ENCODE assay signal across 9 cellular contexts in genomic region chr20:37357481-37358365, GRCh38. TPM values are rescaled to one million over a fixed set of nuclear protein-coding genes. Genes with fewer than 3 reads are reported as not detected.
A peak's percentile ranks its signal among the peaks of the same experiment; 100 is the strongest.
DNase-seq lines count a peak whose midpoint lies in the region; TF ChIP-seq lines count a peak whose summit lies in the region.
"Had no signal": no experiment of that assay in that cellular context is flagged by ENCODE, and none has a peak within 500 bp of the region (broad histone marks: within the 10 kb centered on the region; RNA-seq: fewer than 3 reads in every experiment).

No MANE protein-coding gene starts in this region.

- no peak overlapping the region for H3K4me2 ChIP-seq in MM.1S (ENCODE audit: low read depth, low read length)

- H3K27ac ChIP-seq in Peyer's patch (no peak overlapping the region), esophagus muscularis mucosa (replicated peaks in 1 of 4) (peak overlapping the region in 3 of 4 donors; percentile 42 to 65 (median 44)), MM.1S (ENCODE audit: low read length) (no peak overlapping the region)

- H3K9me2 ChIP-seq in MM.1S (replicated peaks; ENCODE audit: insufficient read depth, low read length) = no peaks in the 10 kb centered on the region

- 82% methylated on average over 14 of the region's 15 CpGs for WGBS in esophagus muscularis mucosa

- peaks cover 0 to 54% (median 0%) of the 10 kb centered on the region in 4 donors for H3K4me1 ChIP-seq in Peyer's patch
- H3K4me1 ChIP-seq in esophagus muscularis mucosa = peaks cover 11 to 81% (median 64%) of the 10 kb centered on the region in 4 donors
- H3K4me1 ChIP-seq in MM.1S (ENCODE audit: low read length) = no peaks in the 10 kb centered on the region

- H3K36me3 ChIP-seq in Peyer's patch (peaks cover 0 to 10% (median 0%) of the 10 kb centered on the region in 3 donors), esophagus muscularis mucosa (peaks cover 0 to 15% (median 6%) of the 10 kb centered on the region in 4 donors), MM.1S (replicated peaks; ENCODE audit: insufficient read depth, low read length) (no peaks in the 10 kb centered on the region)

- TF ChIP-seq EP300 in esophagus muscularis mucosa (IDR thresholded peaks at IDR 0.05) = no peak

- TF ChIP-seq CTCF in Peyer's patch (IDR thresholded peaks at IDR 0.05) (no peak), esophagus muscularis mucosa (IDR thresholded peaks at IDR 0.05) (no peak), MM.1S (IDR thresholded peaks at IDR 0.05; ENCODE audit: low read length) (no peak)

- intact Hi-C loops in esophagus muscularis mucosa (cut with DNase I) = no loop called here

- H3K9me3 ChIP-seq in Peyer's patch = no peaks in the 10 kb centered on the region
- no peaks in the 10 kb centered on the region for H3K9me3 ChIP-seq in esophagus muscularis mucosa
- no peaks in the 10 kb centered on the region for H3K9me3 ChIP-seq in MM.1S (replicated peaks; ENCODE audit: insufficient read depth, low read length)

- H3K27me3 ChIP-seq in Peyer's patch (no peaks in the 10 kb centered on the region), esophagus muscularis mucosa (no peaks in the 10 kb centered on the region), MM.1S (replicated peaks; ENCODE audit: insufficient read depth, low read length) (no peaks in the 10 kb centered on the region)

- no peaks in the 10 kb centered on the region for H3F3A ChIP-seq in MM.1S (ENCODE audit: insufficient read depth, low read length)

- TF ChIP-seq POLR2A in Peyer's patch (IDR thresholded peaks at IDR 0.05) = no peak
- no peak for TF ChIP-seq POLR2A in esophagus muscularis mucosa (IDR thresholded peaks at IDR 0.05; ENCODE audit: low read depth)

- H3K79me2 ChIP-seq in MM.1S (ENCODE audit: low read length) = no peaks in the 10 kb centered on the region

- H3K9ac ChIP-seq in MM.1S (ENCODE audit: low read length) = no peak overlapping the region

- DNase-seq in GDM1 (lab: John Stamatoyannopoulos, UW) (peak; percentile 79), Peyer's patch (peak in 2 of 3 donors; percentile 43 to 48), esophagus muscularis mucosa (ENCODE audit: extremely low spot score) (no peak), pons (ENCODE audit: low spot score) (peak; percentile 74), AG08396 (ENCODE audit: low spot score) (no peak), MM.1S (no peak), NCI-H2081 (lab: John Stamatoyannopoulos, UW) (no peak), glomerular visceral epithelial cell (ENCODE audit: extremely low spot score) (no peak)
- DNase-seq: CD8-positive, alpha-beta T cell had no signal

- no peaks in the 10 kb centered on the region for H4K20me1 ChIP-seq in MM.1S (ENCODE audit: insufficient read depth, low read length)

- H3K4me3 ChIP-seq in Peyer's patch (no peak overlapping the region), esophagus muscularis mucosa (no peak overlapping the region), MM.1S (ENCODE audit: low read length) (no peak overlapping the region)

- H2AFZ ChIP-seq in MM.1S (ENCODE audit: low read length) = no peak overlapping the region

RNA-seq across cellular contexts. Expression of gene SRC, which starts 11.8 kb away (rescaled TPM):
- 100 to 1,000 TPM in 3 of 4 donors, 10 to 100 TPM in 1; 85.8 to 187 (median 146) TPM for total RNA-seq in Peyer's patch
- 10 to 100 TPM; 27.5 to 52.2 (median 42.3) TPM for total RNA-seq in esophagus muscularis mucosa

Comparison
In these comparisons a context has a peak if more than half of its experiments do, and no peak if none do; other contexts are left out.
1. DNase-seq: peak in GDM1 (single experiment), Peyer's patch (2 of 3) and pons (single experiment); none in esophagus muscularis mucosa (single experiment), AG08396 (single experiment), MM.1S (single experiment), NCI-H2081 (0 of 2) and glomerular visceral epithelial cell (single experiment).
2. H3K27ac ChIP-seq: peak in esophagus muscularis mucosa (3 of 4); none in Peyer's patch (0 of 4) and MM.1S (single experiment).